Comparison of ENCODE assay signal across 8 cellular contexts in genomic region chr17:40490289-40490853, GRCh38.
A peak's percentile ranks its signal among the peaks of the same experiment; 100 is the strongest.
DNase-seq lines count a peak whose midpoint lies in the region; ATAC-seq lines count a peak whose summit lies in the region.

No MANE protein-coding gene starts in this region.

- H3K4me3 ChIP-seq in iPS-18c (ENCODE audit: insufficient read depth, low read depth, low read length): peak overlapping the region; percentile 9

- peak overlapping the region; percentile 54 to 55 for H3K27ac Mint-ChIP-seq in stimulated activated naive CD8-positive, alpha-beta T cell treated with anti-CD3 and anti-CD28 coated beads, Interleukin-15, amount 100 ng/mL, for 72 hours

- DNase-seq in DMS 273 (lab: John Stamatoyannopoulos, UW; ENCODE audit: unreplicated experiment) (peak; percentile 97), NCI-H1694 (lab: John Stamatoyannopoulos, UW) (peak; percentile 95), amniotic epithelial cell (ENCODE audit: low read depth) (peak; percentile 92), NCI-H2029 (lab: John Stamatoyannopoulos, UW) (no peak)
- no peak for DNase-seq in stimulated activated naive CD8-positive, alpha-beta T cell treated with anti-CD3 and anti-CD28 coated beads, Interleukin-15, amount 100 ng/mL, for 72 hours

- H3K9me3 Mint-ChIP-seq in stimulated activated naive CD8-positive, alpha-beta T cell treated with anti-CD3 and anti-CD28 coated beads, Interleukin-15, amount 100 ng/mL, for 72 hours: no peaks in the 10 kb centered on the region

- peak overlapping the region in 1 of 2 donors; percentile 63 for H3K4me3 Mint-ChIP-seq in stimulated activated naive CD8-positive, alpha-beta T cell treated with anti-CD3 and anti-CD28 coated beads, Interleukin-15, amount 100 ng/mL, for 72 hours

- no peaks in the 10 kb centered on the region for H3K9me3 ChIP-seq in iPS-18c (ENCODE audit: control insufficient read depth, insufficient read depth, low read length)

- peak; percentile 47 for ATAC-seq in stimulated activated naive CD8-positive, alpha-beta T cell treated with anti-CD3 and anti-CD28 coated beads, Interleukin-15, amount 100 ng/mL, for 72 hours
- ATAC-seq in GM18498 (IDR thresholded peaks at IDR 0.05; ENCODE audit: unreplicated experiment) (no peak), HG02852 (IDR thresholded peaks at IDR 0.05; ENCODE audit: unreplicated experiment) (no peak)

- H3K4me1 Mint-ChIP-seq in stimulated activated naive CD8-positive, alpha-beta T cell treated with anti-CD3 and anti-CD28 coated beads, Interleukin-15, amount 100 ng/mL, for 72 hours: peaks cover 56% of the 10 kb centered on the region

- H3K27me3 Mint-ChIP-seq in stimulated activated naive CD8-positive, alpha-beta T cell treated with anti-CD3 and anti-CD28 coated beads, Interleukin-15, amount 100 ng/mL, for 72 hours: no peaks in the 10 kb centered on the region

Comparison
In these comparisons a context has a peak if more than half of its experiments do, and no peak if none do; other contexts are left out.
1. DNase-seq: peak in DMS 273 (single experiment), NCI-H1694 (single experiment) and amniotic epithelial cell (single experiment); none in stimulated activated naive CD8-positive, alpha-beta T cell treated with anti-CD3 and anti-CD28 coated beads, Interleukin-15, amount 100 ng/mL, for 72 hours (0 of 2) and NCI-H2029 (single experiment).